In the genomic region with DNA sequence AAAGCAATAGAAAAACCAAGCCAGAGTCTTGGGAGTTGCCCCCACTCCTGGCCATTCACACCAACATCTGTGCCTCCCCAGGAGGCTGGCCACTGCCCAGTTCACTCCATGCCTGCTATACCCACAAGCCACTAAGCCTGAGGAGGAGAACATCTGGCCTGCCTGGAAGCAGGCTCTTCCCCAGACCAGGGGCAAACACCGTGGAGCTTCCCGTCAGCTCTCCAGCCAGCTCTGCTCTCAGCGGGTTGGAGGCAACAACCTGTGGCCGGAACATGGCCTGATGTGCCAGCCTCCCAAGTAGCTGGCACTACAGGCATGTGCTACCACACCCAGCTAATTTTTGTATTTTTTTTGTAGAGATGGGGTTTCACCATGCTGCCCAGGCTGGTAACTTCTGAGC, we compare ENCODE assay signal across 17 cellular contexts. TPM values are rescaled to one million over a fixed set of nuclear protein-coding genes. Genes with fewer than 3 reads are reported as not detected.
"Had no signal": no experiment of that assay in that cellular context is flagged by ENCODE, and none has a peak within 500 bp of the region (broad histone marks: within the 10 kb centered on the region; RNA-seq: fewer than 3 reads in every experiment).

No MANE protein-coding gene starts in this region.

- H3K36me3 ChIP-seq: neural progenitor cell, right lobe of liver, thoracic aorta, tibial nerve, upper lobe of left lung had no signal

- ATAC-seq: right lobe of liver; stimulated activated naive B cell treated with anti-CD40 and anti-IgM and Interleukin-4, amounts not matched to agents 10 μg/mL and 1 μg/mL and 100 μg/mL, for 72 hours had no signal

- H3K4me1 ChIP-seq: neural progenitor cell, parathyroid adenoma, right lobe of liver, tibial nerve, upper lobe of left lung had no signal

- H3K9ac ChIP-seq: neural progenitor cell, parathyroid adenoma had no signal

- DNase-seq: dorsolateral prefrontal cortex; effector CD4-positive, alpha-beta T cell; right lobe of liver; small intestine; stimulated activated CD4-positive, alpha-beta T cell treated with anti-CD3 and anti-CD28 coated beads, Interleukin-15, amount 100 ng/mL, for 24 hours; stimulated activated CD4-positive, alpha-beta T cell treated with anti-CD3 and anti-CD28 coated beads, Interleukin-2, amount 100 ng/mL, for 48 hours; stimulated activated naive B cell treated with anti-CD40 and anti-IgM and Interleukin-4, amounts not matched to agents 10 μg/mL and 1 μg/mL and 100 μg/mL, for 72 hours; upper lobe of left lung had no signal

- FAIRE-seq: frontal cortex, keratinocyte, small intestine, urothelium cell line had no signal

- H3K4me3 ChIP-seq: dorsolateral prefrontal cortex, lung, neural progenitor cell, right lobe of liver, thoracic aorta, tibial nerve, upper lobe of left lung had no signal

- H3K27ac ChIP-seq: dorsolateral prefrontal cortex, neural progenitor cell, parathyroid adenoma, right lobe of liver, thoracic aorta, tibial nerve, upper lobe of left lung had no signal

- H3K27me3 ChIP-seq: dorsolateral prefrontal cortex, right lobe of liver, tibial nerve, upper lobe of left lung had no signal

- H3K9me3 ChIP-seq: right lobe of liver, thoracic aorta, upper lobe of left lung had no signal

- H3K79me2 ChIP-seq: parathyroid adenoma had no signal

- H2AFZ ChIP-seq: neural progenitor cell, parathyroid adenoma had no signal

- H3K4me2 ChIP-seq: neural progenitor cell had no signal

RNA-seq across cellular contexts. Expression of a gene that starts 9.1 kb away (rescaled TPM):
- total RNA-seq: fibroblast of villous mesenchyme had no signal
- polyA plus RNA-seq: keratinocyte had no signal
